Comparison of ENCODE assay signal across 1 cellular context in genomic region chr19:4061178-4061682, GRCh38.
TF ChIP-seq lines count a peak whose summit lies in the region.

No MANE protein-coding gene starts in this region.

TF ChIP-seq in HepG2, 621 proteins besides CTCF, POLR2A, EP300 and RAD21 (continued from another document and continues in another):
- TF ChIP-seq ZNF577 (CRISPR knock-in tag; IDR thresholded peaks at IDR 0.05; ENCODE audit: borderline replicate concordance, low read depth) = no peak
- no peak for TF ChIP-seq ZFP62 (CRISPR knock-in tag; IDR thresholded peaks at IDR 0.05)
- TF ChIP-seq NCOR1 (IDR thresholded peaks at IDR 0.05; ENCODE audit: borderline replicate concordance, low read length) = no peak
- no peak for TF ChIP-seq MAZ (IDR thresholded peaks at IDR 0.05; ENCODE audit: borderline replicate concordance, low read depth, low read length)
- peak; percentile 24; the same call in 1 of the 2 replicates for TF ChIP-seq MAZ (CRISPR knock-in tag; IDR thresholded peaks at IDR 0.05; ENCODE audit: low read depth)
- 0 out of 4 replicates have a peak, but pooled peaks of 1 of the 2 experiments have one; percentile 20 for TF ChIP-seq HMGXB4 (CRISPR knock-in tag; IDR thresholded peaks at IDR 0.05; ENCODE audit: borderline replicate concordance in 1 of 2, low read depth in 1 of 2)
- no peak for TF ChIP-seq ZNF546 (CRISPR knock-in tag; conservative IDR thresholded peaks at IDR 0.05)
- TF ChIP-seq KAT7 (CRISPR knock-in tag; IDR thresholded peaks at IDR 0.05; ENCODE audit: borderline replicate concordance) = no peak
- TF ChIP-seq DNMT1 (CRISPR knock-in tag; IDR thresholded peaks at IDR 0.05) = no peak
- TF ChIP-seq PRPF4 (IDR thresholded peaks at IDR 0.05; ENCODE audit: low read depth, low read length, poor library complexity, severe bottlenecking) = no peak
- 0 out of 2 replicates have a peak, but pooled peaks have one; percentile 4 for TF ChIP-seq NR2F2 (IDR thresholded peaks at IDR 0.05; ENCODE audit: borderline replicate concordance, low read depth)
- no peak for TF ChIP-seq ZNF235 (CRISPR knock-in tag; IDR thresholded peaks at IDR 0.05; ENCODE audit: borderline replicate concordance)
- TF ChIP-seq YY1 (IDR thresholded peaks at IDR 0.05; ENCODE audit: insufficient read depth, insufficient replicate concordance, low read depth, low read length) = peak; percentile 77
- peak; percentile 15 for TF ChIP-seq TEAD3 (CRISPR knock-in tag; optimal IDR thresholded peaks at IDR 0.05; ENCODE audit: borderline replicate concordance)
- 0 out of 2 replicates have a peak, but pooled peaks have one; percentile 29 for TF ChIP-seq ZNF746 (CRISPR knock-in tag; IDR thresholded peaks at IDR 0.05)
- no peak for TF ChIP-seq ZNF616 (CRISPR knock-in tag; IDR thresholded peaks at IDR 0.05; ENCODE audit: low read depth)
- TF ChIP-seq CEBPB (IDR thresholded peaks at IDR 0.05; ENCODE audit: borderline replicate concordance, low read depth, low read length) = peak; percentile 77
- no peak for TF ChIP-seq ZNF30 (CRISPR knock-in tag; IDR thresholded peaks at IDR 0.05)
- no peak for TF ChIP-seq ZNF251 (CRISPR knock-in tag; IDR thresholded peaks at IDR 0.05)
- TF ChIP-seq, protein P1, sequence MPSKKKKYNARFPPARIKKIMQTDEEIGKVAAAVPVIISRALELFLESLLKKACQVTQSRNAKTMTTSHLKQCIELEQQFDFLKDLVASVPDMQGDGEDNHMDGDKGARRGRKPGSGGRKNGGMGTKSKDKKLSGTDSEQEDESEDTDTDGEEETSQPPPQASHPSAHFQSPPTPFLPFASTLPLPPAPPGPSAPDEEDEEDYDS (CRISPR knock-in tag; IDR thresholded peaks at IDR 0.05) = no peak
- no peak for TF ChIP-seq HOXA3 (CRISPR knock-in tag; IDR thresholded peaks at IDR 0.05)
- no peak for TF ChIP-seq HOMEZ (CRISPR knock-in tag; IDR thresholded peaks at IDR 0.05; ENCODE audit: low read depth)
- TF ChIP-seq ZNF605 (CRISPR knock-in tag; IDR thresholded peaks at IDR 0.05) = no peak
- TF ChIP-seq HOXA5 (CRISPR knock-in tag; IDR thresholded peaks at IDR 0.05) = 0 out of 2 replicates have a peak, but pooled peaks have one; percentile 8
- no peak for TF ChIP-seq SOX13 (IDR thresholded peaks at IDR 0.05)
- peak in 1 of 2 experiments; percentile 35; a peak in 1 of 4 replicates for TF ChIP-seq SOX13 (CRISPR knock-in tag; conservative IDR thresholded peaks at IDR 0.05 in 1 of 2, IDR thresholded peaks at IDR 0.05 in 1 of 2)
- TF ChIP-seq TBX2 (CRISPR knock-in tag; IDR thresholded peaks at IDR 0.05; ENCODE audit: borderline replicate concordance) = no peak
- TF ChIP-seq MLLT10 (CRISPR knock-in tag; IDR thresholded peaks at IDR 0.05) = no peak
- TF ChIP-seq SKI (IDR thresholded peaks at IDR 0.05; ENCODE audit: partially characterized antibody) = peak; percentile 10
- no peak for TF ChIP-seq SMYD3 (CRISPR knock-in tag; IDR thresholded peaks at IDR 0.05)
- peak; percentile 69 for TF ChIP-seq ARID4A (CRISPR knock-in tag; IDR thresholded peaks at IDR 0.05; ENCODE audit: borderline replicate concordance)
- TF ChIP-seq, protein P2, sequence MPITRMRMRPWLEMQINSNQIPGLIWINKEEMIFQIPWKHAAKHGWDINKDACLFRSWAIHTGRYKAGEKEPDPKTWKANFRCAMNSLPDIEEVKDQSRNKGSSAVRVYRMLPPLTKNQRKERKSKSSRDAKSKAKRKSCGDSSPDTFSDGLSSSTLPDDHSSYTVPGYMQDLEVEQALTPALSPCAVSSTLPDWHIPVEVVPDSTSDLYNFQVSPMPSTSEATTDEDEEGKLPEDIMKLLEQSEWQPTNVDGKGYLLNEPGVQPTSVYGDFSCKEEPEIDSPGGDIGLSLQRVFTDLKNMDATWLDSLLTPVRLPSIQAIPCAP (CRISPR knock-in tag; IDR thresholded peaks at IDR 0.05; ENCODE audit: low read depth) = no peak
- TF ChIP-seq CEBPG (CRISPR knock-in tag; IDR thresholded peaks at IDR 0.05) = peak; percentile 62
- 0 out of 2 replicates have a peak, but pooled peaks have one; percentile 57 for TF ChIP-seq SAP130 (CRISPR knock-in tag; IDR thresholded peaks at IDR 0.05; ENCODE audit: low read depth)
- TF ChIP-seq, protein P3, sequence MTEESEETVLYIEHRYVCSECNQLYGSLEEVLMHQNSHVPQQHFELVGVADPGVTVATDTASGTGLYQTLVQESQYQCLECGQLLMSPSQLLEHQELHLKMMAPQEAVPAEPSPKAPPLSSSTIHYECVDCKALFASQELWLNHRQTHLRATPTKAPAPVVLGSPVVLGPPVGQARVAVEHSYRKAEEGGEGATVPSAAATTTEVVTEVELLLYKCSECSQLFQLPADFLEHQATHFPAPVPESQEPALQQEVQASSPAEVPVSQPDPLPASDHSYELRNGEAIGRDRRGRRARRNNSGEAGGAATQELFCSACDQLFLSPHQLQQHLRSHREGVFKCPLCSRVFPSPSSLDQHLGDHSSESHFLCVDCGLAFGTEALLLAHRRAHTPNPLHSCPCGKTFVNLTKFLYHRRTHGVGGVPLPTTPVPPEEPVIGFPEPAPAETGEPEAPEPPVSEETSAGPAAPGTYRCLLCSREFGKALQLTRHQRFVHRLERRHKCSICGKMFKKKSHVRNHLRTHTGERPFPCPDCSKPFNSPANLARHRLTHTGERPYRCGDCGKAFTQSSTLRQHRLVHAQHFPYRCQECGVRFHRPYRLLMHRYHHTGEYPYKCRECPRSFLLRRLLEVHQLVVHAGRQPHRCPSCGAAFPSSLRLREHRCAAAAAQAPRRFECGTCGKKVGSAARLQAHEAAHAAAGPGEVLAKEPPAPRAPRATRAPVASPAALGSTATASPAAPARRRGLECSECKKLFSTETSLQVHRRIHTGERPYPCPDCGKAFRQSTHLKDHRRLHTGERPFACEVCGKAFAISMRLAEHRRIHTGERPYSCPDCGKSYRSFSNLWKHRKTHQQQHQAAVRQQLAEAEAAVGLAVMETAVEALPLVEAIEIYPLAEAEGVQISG (CRISPR knock-in tag; IDR thresholded peaks at IDR 0.05) = no peak; the same call in 1 of the 2 replicates
- TF ChIP-seq CHD4 (IDR thresholded peaks at IDR 0.05; ENCODE audit: borderline replicate concordance, low read length) = no peak
- TF ChIP-seq, protein P4, sequence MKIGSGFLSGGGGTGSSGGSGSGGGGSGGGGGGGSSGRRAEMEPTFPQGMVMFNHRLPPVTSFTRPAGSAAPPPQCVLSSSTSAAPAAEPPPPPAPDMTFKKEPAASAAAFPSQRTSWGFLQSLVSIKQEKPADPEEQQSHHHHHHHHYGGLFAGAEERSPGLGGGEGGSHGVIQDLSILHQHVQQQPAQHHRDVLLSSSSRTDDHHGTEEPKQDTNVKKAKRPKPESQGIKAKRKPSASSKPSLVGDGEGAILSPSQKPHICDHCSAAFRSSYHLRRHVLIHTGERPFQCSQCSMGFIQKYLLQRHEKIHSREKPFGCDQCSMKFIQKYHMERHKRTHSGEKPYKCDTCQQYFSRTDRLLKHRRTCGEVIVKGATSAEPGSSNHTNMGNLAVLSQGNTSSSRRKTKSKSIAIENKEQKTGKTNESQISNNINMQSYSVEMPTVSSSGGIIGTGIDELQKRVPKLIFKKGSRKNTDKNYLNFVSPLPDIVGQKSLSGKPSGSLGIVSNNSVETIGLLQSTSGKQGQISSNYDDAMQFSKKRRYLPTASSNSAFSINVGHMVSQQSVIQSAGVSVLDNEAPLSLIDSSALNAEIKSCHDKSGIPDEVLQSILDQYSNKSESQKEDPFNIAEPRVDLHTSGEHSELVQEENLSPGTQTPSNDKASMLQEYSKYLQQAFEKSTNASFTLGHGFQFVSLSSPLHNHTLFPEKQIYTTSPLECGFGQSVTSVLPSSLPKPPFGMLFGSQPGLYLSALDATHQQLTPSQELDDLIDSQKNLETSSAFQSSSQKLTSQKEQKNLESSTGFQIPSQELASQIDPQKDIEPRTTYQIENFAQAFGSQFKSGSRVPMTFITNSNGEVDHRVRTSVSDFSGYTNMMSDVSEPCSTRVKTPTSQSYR (CRISPR knock-in tag; IDR thresholded peaks at IDR 0.05; ENCODE audit: borderline replicate concordance) = peak; percentile 30; the same call in 1 of the 2 replicates
- no peak for TF ChIP-seq ETS1 (CRISPR knock-in tag; IDR thresholded peaks at IDR 0.05)
- no peak for TF ChIP-seq ZNF589 (CRISPR knock-in tag; conservative IDR thresholded peaks at IDR 0.05)
- TF ChIP-seq, protein P5, sequence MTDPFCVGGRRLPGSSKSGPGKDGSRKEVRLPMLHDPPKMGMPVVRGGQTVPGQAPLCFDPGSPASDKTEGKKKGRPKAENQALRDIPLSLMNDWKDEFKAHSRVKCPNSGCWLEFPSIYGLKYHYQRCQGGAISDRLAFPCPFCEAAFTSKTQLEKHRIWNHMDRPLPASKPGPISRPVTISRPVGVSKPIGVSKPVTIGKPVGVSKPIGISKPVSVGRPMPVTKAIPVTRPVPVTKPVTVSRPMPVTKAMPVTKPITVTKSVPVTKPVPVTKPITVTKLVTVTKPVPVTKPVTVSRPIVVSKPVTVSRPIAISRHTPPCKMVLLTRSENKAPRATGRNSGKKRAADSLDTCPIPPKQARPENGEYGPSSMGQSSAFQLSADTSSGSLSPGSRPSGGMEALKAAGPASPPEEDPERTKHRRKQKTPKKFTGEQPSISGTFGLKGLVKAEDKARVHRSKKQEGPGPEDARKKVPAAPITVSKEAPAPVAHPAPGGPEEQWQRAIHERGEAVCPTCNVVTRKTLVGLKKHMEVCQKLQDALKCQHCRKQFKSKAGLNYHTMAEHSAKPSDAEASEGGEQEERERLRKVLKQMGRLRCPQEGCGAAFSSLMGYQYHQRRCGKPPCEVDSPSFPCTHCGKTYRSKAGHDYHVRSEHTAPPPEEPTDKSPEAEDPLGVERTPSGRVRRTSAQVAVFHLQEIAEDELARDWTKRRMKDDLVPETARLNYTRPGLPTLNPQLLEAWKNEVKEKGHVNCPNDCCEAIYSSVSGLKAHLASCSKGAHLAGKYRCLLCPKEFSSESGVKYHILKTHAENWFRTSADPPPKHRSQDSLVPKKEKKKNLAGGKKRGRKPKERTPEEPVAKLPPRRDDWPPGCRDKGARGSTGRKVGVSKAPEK (CRISPR knock-in tag; IDR thresholded peaks at IDR 0.05; ENCODE audit: borderline replicate concordance) = no peak
- TF ChIP-seq ZNF724P (CRISPR knock-in tag; IDR thresholded peaks at IDR 0.05; ENCODE audit: borderline replicate concordance) = no peak
- TF ChIP-seq CBX5 (CRISPR knock-in tag; IDR thresholded peaks at IDR 0.05; ENCODE audit: borderline replicate concordance) = no peak; the same call in 1 of the 2 replicates
- no peak; the same call in 1 of the 2 replicates for TF ChIP-seq LBX2 (CRISPR knock-in tag; IDR thresholded peaks at IDR 0.05; ENCODE audit: borderline replicate concordance)
